18 cellular contexts compared by ENCODE assay signal in genomic region chr4:13088726-13089658, GRCh38.
DNase-seq lines count a peak whose midpoint lies in the region; TF ChIP-seq lines count a peak whose summit lies in the region.
"Had no signal": no experiment of that assay in that cellular context is flagged by ENCODE, and none has a peak within 500 bp of the region (broad histone marks: within the 10 kb centered on the region; RNA-seq: fewer than 3 reads in every experiment).

No MANE protein-coding gene starts in this region.

- H3K4me2 ChIP-seq in fibroblast of lung (ENCODE audit: extremely low read depth, insufficient read depth, low read length), result no peak overlapping the region
- H3K4me2 ChIP-seq: neural progenitor cell had no signal

- no peak overlapping the region for H2AFZ ChIP-seq in fibroblast of lung (ENCODE audit: low read length)
- H2AFZ ChIP-seq: neural progenitor cell had no signal

- TF ChIP-seq CTCF in fibroblast of lung (conservative IDR thresholded peaks at IDR 0.05 in 1 of 2, IDR thresholded peaks at IDR 0.05 in 1 of 2; ENCODE audit: low read depth in 1 of 2, low read length in 2 of 2), result no peak

- H3K27ac ChIP-seq in fibroblast of lung (ENCODE audit: insufficient read depth, low read length) (no peak overlapping the region), rectal smooth muscle tissue (ENCODE audit: low read depth, low read length) (peak overlapping the region; percentile 13)
- H3K27ac ChIP-seq: neural progenitor cell had no signal

- no peaks in the 10 kb centered on the region for H4K20me1 ChIP-seq in fibroblast of lung (ENCODE audit: control insufficient read depth, extremely low read depth, insufficient read depth, low read length)

- no peaks in the 10 kb centered on the region for H3K79me2 ChIP-seq in fibroblast of lung (ENCODE audit: control insufficient read depth, insufficient read depth, low read length)

- H3K9me3 ChIP-seq in fibroblast of lung (ENCODE audit: control insufficient read depth, insufficient read depth, low read depth, low read length), result no peaks in the 10 kb centered on the region
- H3K9me3 ChIP-seq: esophagus squamous epithelium had no signal

- H3K4me3 ChIP-seq in fibroblast of lung (replicated peaks in 1 of 4; ENCODE audit: control extremely low read depth in 1 of 4, insufficient read depth in 1 of 4, low read depth in 3 of 4, low read length in 4 of 4), result no peak overlapping the region
- H3K4me3 ChIP-seq in rectal smooth muscle tissue (ENCODE audit: low read length), result no peak overlapping the region
- H3K4me3 ChIP-seq: esophagus squamous epithelium, neural progenitor cell had no signal

- H3K27me3 ChIP-seq in fibroblast of lung (ENCODE audit: control insufficient read depth, insufficient read depth, low read length) (no peaks in the 10 kb centered on the region), rectal smooth muscle tissue (ENCODE audit: control insufficient read depth, insufficient read depth, low read length) (no peaks in the 10 kb centered on the region)
- H3K27me3 ChIP-seq: esophagus squamous epithelium, neural progenitor cell had no signal

- H3K36me3 ChIP-seq in fibroblast of lung (ENCODE audit: control insufficient read depth, insufficient read depth, low read length), result no peaks in the 10 kb centered on the region
- H3K36me3 ChIP-seq in rectal smooth muscle tissue (ENCODE audit: control insufficient read depth, insufficient read depth, low read length), result no peaks in the 10 kb centered on the region
- H3K36me3 ChIP-seq: esophagus squamous epithelium, neural progenitor cell had no signal

- H3K9ac ChIP-seq in fibroblast of lung (ENCODE audit: insufficient read depth, low read length), result no peak overlapping the region
- no peak overlapping the region for H3K9ac ChIP-seq in rectal smooth muscle tissue (ENCODE audit: low read length)
- H3K9ac ChIP-seq: neural progenitor cell had no signal

- DNase-seq in EL (peak; percentile 1), NCI-H226 (peak; percentile 43), fibroblast of lung (ENCODE audit: low read depth in 2 of 2) (peak; percentile 33 to 47), T1000 (lab: John Stamatoyannopoulos, UW) (no peak), NCI-H2107 (lab: John Stamatoyannopoulos, UW) (no peak), NCI-H146 treated with DMSO at 0.1 percent for 48 hours (lab: John Stamatoyannopoulos, UW; ENCODE audit: unreplicated experiment) (no peak)
- no peak for DNase-seq in stimulated activated naive CD4-positive, alpha-beta T cell treated with Interleukin-2 at 50 U/mL for 16 hours (lab: John Stamatoyannopoulos, UW)
- DNase-seq: activated CD4-positive, alpha-beta T cell treated with anti-CD3 and anti-CD28 coated beads for 36 hours; activated naive CD8-positive, alpha-beta T cell treated with anti-CD3 and anti-CD28 coated beads for 36 hours; activated T-cell treated with anti-CD3 and anti-CD28 coated beads, Interleukin-2, amount 50 U/mL, for 4 hours; DMS 273 treated with DMSO at 0.1 percent for 48 hours; esophagus squamous epithelium; H7; mammary epithelial cell; NCI-H146; NCI-H748 treated with DMSO at 0.1 percent for 48 hours had no signal

- H3K4me1 ChIP-seq in fibroblast of lung (ENCODE audit: control insufficient read depth, extremely low read depth, insufficient read depth, low read length), result no peaks in the 10 kb centered on the region
- H3K4me1 ChIP-seq in rectal smooth muscle tissue (ENCODE audit: control insufficient read depth, insufficient read depth, low read length), result peaks cover 13% of the 10 kb centered on the region
- H3K4me1 ChIP-seq: neural progenitor cell had no signal

Comparison
In these comparisons a context has a peak if more than half of its experiments do, and no peak if none do; other contexts are left out.
1. DNase-seq: peak in EL (single experiment), NCI-H226 (single experiment) and fibroblast of lung (2 of 2); none in T1000 (single experiment), NCI-H2107 (single experiment), stimulated activated naive CD4-positive, alpha-beta T cell treated with Interleukin-2 at 50 U/mL for 16 hours (single experiment) and NCI-H146 treated with DMSO at 0.1 percent for 48 hours (single experiment).